Comparison of ENCODE assay signal across 13 cellular contexts in the genomic region with DNA sequence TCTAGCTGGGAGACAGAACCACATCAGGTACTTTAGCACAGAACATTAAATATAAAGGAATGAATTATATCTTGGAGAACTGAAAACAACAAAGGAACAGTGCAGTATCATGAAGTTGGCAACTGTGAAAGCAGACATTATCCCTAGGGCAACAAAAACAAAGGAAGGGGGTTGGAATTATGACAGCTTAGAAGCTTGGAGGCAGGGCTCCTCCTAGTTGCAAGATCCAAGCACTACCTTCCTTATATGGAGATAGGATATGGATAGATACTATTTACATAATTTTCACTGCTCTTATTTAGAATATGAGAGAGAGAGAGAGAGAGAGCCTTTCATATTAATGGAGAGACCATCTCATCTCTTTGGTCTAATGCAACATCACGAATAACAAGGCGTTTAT. TPM values are rescaled to one million over a fixed set of nuclear protein-coding genes. Genes with fewer than 3 reads are reported as not detected.
A peak's percentile ranks its signal among the peaks of the same experiment; 100 is the strongest.
DNase-seq lines count a peak whose midpoint lies in the region; ATAC-seq and FAIRE-seq lines count a peak whose summit lies in the region.
"Had no signal": no experiment of that assay in that cellular context is flagged by ENCODE, and none has a peak within 500 bp of the region (broad histone marks: within the 10 kb centered on the region; RNA-seq: fewer than 3 reads in every experiment).

No MANE protein-coding gene starts in this region.

- ATAC-seq in GM18517 (IDR thresholded peaks at IDR 0.05; ENCODE audit: unreplicated experiment) = no peak
- ATAC-seq in natural killer cell treated with Interleukin-12 subunit alpha and Interleukin-12 subunit beta and Interleukin-15 and Interleukin-18, amount 100 ng/mL, for 72 hours = no peak
- ATAC-seq: activated T-cell treated with anti-CD3 and anti-CD28 coated beads, Interleukin-2, amount 50 U/mL, for 4 hours had no signal

- no peaks in the 10 kb centered on the region for H3K9me3 Mint-ChIP-seq in natural killer cell treated with Interleukin-12 subunit alpha and Interleukin-12 subunit beta and Interleukin-15 and Interleukin-18, amount 100 ng/mL, for 72 hours
- H3K9me3 Mint-ChIP-seq: activated T-cell treated with anti-CD3 and anti-CD28 coated beads, Interleukin-2, amount 50 U/mL, for 4 hours had no signal

- no peaks in the 10 kb centered on the region for H3K4me1 ChIP-seq in adipocyte (ENCODE audit: control insufficient read depth, insufficient read depth, low read length)
- H3K4me1 ChIP-seq: adrenal gland, testis had no signal

- H3K27me3 ChIP-seq in adipocyte (replicated peaks; ENCODE audit: control insufficient read depth, insufficient read depth, low read length) = no peaks in the 10 kb centered on the region
- H3K27me3 ChIP-seq: adrenal gland, testis had no signal

- H3K36me3 Mint-ChIP-seq in natural killer cell treated with Interleukin-12 subunit alpha and Interleukin-12 subunit beta and Interleukin-15 and Interleukin-18, amount 100 ng/mL, for 72 hours = no peaks in the 10 kb centered on the region

- H3K36me3 ChIP-seq in adipocyte (ENCODE audit: control insufficient read depth, insufficient read depth, low read length, severe bottlenecking) = no peaks in the 10 kb centered on the region
- H3K36me3 ChIP-seq: adrenal gland had no signal

- H3K27me3 Mint-ChIP-seq in natural killer cell treated with Interleukin-12 subunit alpha and Interleukin-12 subunit beta and Interleukin-15 and Interleukin-18, amount 100 ng/mL, for 72 hours = peaks cover 11 to 17% of the 10 kb centered on the region in 2 donors

- peak; percentile 8 for DNase-seq in Daoy (ENCODE audit: low read depth)
- peak; percentile 7 for DNase-seq in HTR-8/SVneo (ENCODE audit: insufficient read length, low spot score)
- DNase-seq in adipocyte (ENCODE audit: low read depth) = peak; percentile 16
- peak; percentile 14 for DNase-seq in kidney glomerular epithelial cell (lab: John Stamatoyannopoulos, UW)
- no peak for DNase-seq in natural killer cell treated with Interleukin-12 subunit alpha and Interleukin-12 subunit beta and Interleukin-15 and Interleukin-18, amount 100 ng/mL, for 72 hours (ENCODE audit: low spot score)
- no peak for DNase-seq in SKM-1 treated with dmso at 0.1 percent for 144 hours (lab: John Stamatoyannopoulos, UW; ENCODE audit: unreplicated experiment)
- DNase-seq: activated CD4-positive, alpha-beta T cell treated with anti-CD3 and anti-CD28 coated beads for 1 hour; activated T-cell treated with anti-CD3 and anti-CD28 coated beads, Interleukin-2, amount 50 U/mL, for 4 hours; adrenal gland; NCI-H446 treated with DMSO at 0.1 percent for 48 hours; nucleus accumbens; testis had no signal

- H3K9me3 ChIP-seq in adipocyte (ENCODE audit: control insufficient read depth, low read length) = no peaks in the 10 kb centered on the region
- H3K9me3 ChIP-seq: adrenal gland, testis had no signal

- H3K4me3 Mint-ChIP-seq in natural killer cell treated with Interleukin-12 subunit alpha and Interleukin-12 subunit beta and Interleukin-15 and Interleukin-18, amount 100 ng/mL, for 72 hours = no peak overlapping the region
- H3K4me3 Mint-ChIP-seq: activated T-cell treated with anti-CD3 and anti-CD28 coated beads, Interleukin-2, amount 50 U/mL, for 4 hours had no signal

- H3K9ac ChIP-seq in adipocyte (ENCODE audit: low read length) = no peak overlapping the region

- H3K27ac Mint-ChIP-seq in natural killer cell treated with Interleukin-12 subunit alpha and Interleukin-12 subunit beta and Interleukin-15 and Interleukin-18, amount 100 ng/mL, for 72 hours = no peak overlapping the region

- no peaks in the 10 kb centered on the region for H3K4me1 Mint-ChIP-seq in natural killer cell treated with Interleukin-12 subunit alpha and Interleukin-12 subunit beta and Interleukin-15 and Interleukin-18, amount 100 ng/mL, for 72 hours (ENCODE audit: low read depth in 2 of 2)

- no peak overlapping the region for H3K4me3 ChIP-seq in adipocyte (ENCODE audit: low read length)
- H3K4me3 ChIP-seq: adrenal gland, testis had no signal

- FAIRE-seq in HTR-8/SVneo (lab: Jason Lieb, UNC) = no peak

RNA-seq across cellular contexts. Expression of a gene that starts 27.0 kb away (rescaled TPM):
- 62.4 and 66.7 TPM in 2 replicates for total RNA-seq in Daoy (2014; rRNA removed; shearing (Covaris generic))
- total RNA-seq in natural killer cell treated with Interleukin-12 subunit alpha and Interleukin-12 subunit beta and Interleukin-15 and Interleukin-18, amount 100 ng/mL, for 72 hours = 10 to 100 TPM in 1 of 2 donors, 1 to 10 TPM in 1; 9.4 to 12.0 TPM

Comparison
In these comparisons a context has a peak if more than half of its experiments do, and no peak if none do; other contexts are left out.
1. DNase-seq: peak in Daoy (single experiment), HTR-8/SVneo (single experiment), adipocyte (single experiment) and kidney glomerular epithelial cell (single experiment); none in natural killer cell treated with Interleukin-12 subunit alpha and Interleukin-12 subunit beta and Interleukin-15 and Interleukin-18, amount 100 ng/mL, for 72 hours (single experiment) and SKM-1 treated with dmso at 0.1 percent for 144 hours (single experiment).